Comparison of ENCODE assay signal across 20 cellular contexts in genomic region chr10:80319318-80319717, GRCh38. TPM values are rescaled to one million over a fixed set of nuclear protein-coding genes. Genes with fewer than 3 reads are reported as not detected.
DNase-seq lines count a peak whose midpoint lies in the region; ATAC-seq and TF ChIP-seq lines count a peak whose summit lies in the region.
"Had no signal": no experiment of that assay in that cellular context is flagged by ENCODE, and none has a peak within 500 bp of the region (broad histone marks: within the 10 kb centered on the region; RNA-seq: fewer than 3 reads in every experiment).

No MANE protein-coding gene starts in this region.

- H3K9me3 Mint-ChIP-seq in neural progenitor cell: no peaks in the 10 kb centered on the region
- H3K9me3 Mint-ChIP-seq: CD4-positive, alpha-beta T cell; CD8-positive, alpha-beta memory T cell had no signal

- no peaks in the 10 kb centered on the region for H3K79me2 ChIP-seq in neural progenitor cell (ENCODE audit: low read depth)

- H3K27ac Mint-ChIP-seq in neural progenitor cell: no peak overlapping the region
- H3K27ac Mint-ChIP-seq: B cell; CD14-positive monocyte; CD4-positive, alpha-beta T cell; CD8-positive, alpha-beta memory T cell had no signal

- H4K20me1 ChIP-seq in neural progenitor cell (ENCODE audit: low read depth): no peaks in the 10 kb centered on the region
- H4K20me1 ChIP-seq: BLaER1 had no signal

- TF ChIP-seq CTCF in C4-2B (conservative IDR thresholded peaks at IDR 0.05): no peak
- no peak for TF ChIP-seq CTCF in VCaP (conservative IDR thresholded peaks at IDR 0.05)
- no peak for TF ChIP-seq CTCF in neural progenitor cell (IDR thresholded peaks at IDR 0.05)

- no peaks in the 10 kb centered on the region for H3K27me3 ChIP-seq in neural progenitor cell
- H3K27me3 ChIP-seq: BLaER1 had no signal

- H3K4me1 ChIP-seq in neural progenitor cell: peaks cover 16% of the 10 kb centered on the region

- no peak overlapping the region for H3K4me3 Mint-ChIP-seq in neural progenitor cell
- H3K4me3 Mint-ChIP-seq: B cell; CD14-positive monocyte; CD4-positive, alpha-beta T cell; CD8-positive, alpha-beta memory T cell had no signal

- H3K27ac ChIP-seq in C4-2B (peak overlapping the region; percentile 53), VCaP (peak overlapping the region; percentile 79), neural progenitor cell (no peak overlapping the region)
- H3K27ac ChIP-seq: BLaER1, GM23248 had no signal

- H3K27me3 Mint-ChIP-seq in neural progenitor cell (ENCODE audit: insufficient read depth, low read depth): peaks cover 2% of the 10 kb centered on the region
- H3K27me3 Mint-ChIP-seq: CD4-positive, alpha-beta T cell had no signal

- H3K9ac ChIP-seq in neural progenitor cell: no peak overlapping the region
- H3K9ac ChIP-seq: BLaER1, GM23248 had no signal

- peak; percentile 28 for ATAC-seq in left lobe of liver
- ATAC-seq in HG03521 (IDR thresholded peaks at IDR 0.05; ENCODE audit: unreplicated experiment): no peak
- ATAC-seq: GM12878 had no signal

- H3K4me1 Mint-ChIP-seq in neural progenitor cell: peaks cover 11% of the 10 kb centered on the region
- H3K4me1 Mint-ChIP-seq: B cell; CD8-positive, alpha-beta memory T cell had no signal

- H3K36me3 ChIP-seq in neural progenitor cell: no peaks in the 10 kb centered on the region
- H3K36me3 ChIP-seq: BLaER1 had no signal

- H3F3A ChIP-seq in neural progenitor cell (ENCODE audit: low read depth): peaks cover 5% of the 10 kb centered on the region

- DNase-seq in left lobe of liver (ENCODE audit: low spot score): no peak
- no peak for DNase-seq in SW480 (ENCODE audit: low spot score)
- no peak for DNase-seq in neural progenitor cell (ENCODE audit: low spot score)
- DNase-seq: CD4-positive, alpha-beta T cell; CD8-positive, alpha-beta memory T cell; DMS 273 treated with DMSO at 0.1 percent for 48 hours; DMS79; EL; GDM1; GM23248; H7; HCEC 1CT had no signal

- H3K4me2 ChIP-seq in neural progenitor cell: no peak overlapping the region
- H3K4me2 ChIP-seq: BLaER1 had no signal

- no peak overlapping the region for H3K4me3 ChIP-seq in neural progenitor cell
- H3K4me3 ChIP-seq: BLaER1, GM12878, GM23248 had no signal

- no peaks in the 10 kb centered on the region for H3K9me3 ChIP-seq in neural progenitor cell (ENCODE audit: low read depth)

- H3K36me3 Mint-ChIP-seq in neural progenitor cell: no peaks in the 10 kb centered on the region
- H3K36me3 Mint-ChIP-seq: CD14-positive monocyte; CD8-positive, alpha-beta memory T cell had no signal

- no peak overlapping the region for H2AFZ ChIP-seq in neural progenitor cell (replicated peaks)
- H2AFZ ChIP-seq: GM23248 had no signal

RNA-seq across cellular contexts. Expression of gene MAT1A, which starts 29.9 kb away (rescaled TPM):
- 928 TPM for total RNA-seq in left lobe of liver
- 0.19 TPM in 1 of 2 replicates, not detected in the other for total RNA-seq in neural progenitor cell (ENCODE audit: low replicate concordance)
- total RNA-seq: B cell; CD4-positive, alpha-beta T cell; CD8-positive, alpha-beta memory T cell; GM23248 had no signal

RNA-seq across cellular contexts. Expression of gene DYDC1, which starts 37.2 kb away (rescaled TPM):
- total RNA-seq in left lobe of liver (not detected), neural progenitor cell (ENCODE audit: low replicate concordance) (not detected in 2 replicates)
- total RNA-seq: B cell; CD4-positive, alpha-beta T cell; CD8-positive, alpha-beta memory T cell; GM12878; GM23248; H1; H7 had no signal

RNA-seq across cellular contexts. Expression of gene DYDC2, which starts 37.3 kb away (rescaled TPM):
- total RNA-seq in left lobe of liver (0.48 TPM), neural progenitor cell (ENCODE audit: low replicate concordance) (5.8 and 6.9 TPM in 2 replicates)
- total RNA-seq: B cell; CD4-positive, alpha-beta T cell; CD8-positive, alpha-beta memory T cell; GM12878; GM23248 had no signal

Comparison
In these comparisons a context has a peak if more than half of its experiments do, and no peak if none do; other contexts are left out.
1. RNA of gene MAT1A, which starts 29.9 kb away (total RNA-seq): 928 TPM in left lobe of liver (single experiment); 0.19 TPM in neural progenitor cell; every median in the first group is over 100 times any median in the second.